In genomic region chr4:168877407-168877778, GRCh38 we compare ENCODE assay signal across 1 cellular context.
TF ChIP-seq lines count a peak whose summit lies in the region.

No MANE protein-coding gene starts in this region.

TF ChIP-seq in liver, 16 proteins besides CTCF, POLR2A, EP300 and RAD21 (continued from another document):
- TF ChIP-seq MAX (IDR thresholded peaks at IDR 0.05) (no peak), SP1 (IDR thresholded peaks at IDR 0.05) (no peak), JUND (IDR thresholded peaks at IDR 0.05) (no peak), EGR1 (IDR thresholded peaks at IDR 0.05; ENCODE audit: low read depth in 2 of 2) (no peak), TAF1 (conservative IDR thresholded peaks at IDR 0.05) (no peak)
